In genomic region chr20:25270829-25271251, GRCh38 we compare ENCODE assay signal across 13 cellular contexts. TPM values are rescaled to one million over a fixed set of nuclear protein-coding genes. Genes with fewer than 3 reads are reported as not detected.
DNase-seq lines count a peak whose midpoint lies in the region; TF ChIP-seq lines count a peak whose summit lies in the region.
"Had no signal": no experiment of that assay in that cellular context is flagged by ENCODE, and none has a peak within 500 bp of the region (broad histone marks: within the 10 kb centered on the region; RNA-seq: fewer than 3 reads in every experiment).

No MANE protein-coding gene starts in this region.

- H3K4me3 Mint-ChIP-seq in osteocyte (ENCODE audit: unreplicated experiment) (no peak overlapping the region), MCF 10A (ENCODE audit: unreplicated experiment) (no peak overlapping the region)
- H3K4me3 Mint-ChIP-seq: mesothelial cell of epicardium; stimulated activated effector memory CD8-positive, alpha-beta T cell treated with anti-CD3 and anti-CD28 coated beads, Interleukin-12 subunit alpha, Interleukin-12 subunit beta, amount 100 ng/mL, for 72 hours had no signal

- H3K27ac Mint-ChIP-seq in osteocyte (ENCODE audit: unreplicated experiment), result no peak overlapping the region
- H3K27ac Mint-ChIP-seq in MCF 10A (ENCODE audit: low read depth, unreplicated experiment), result no peak overlapping the region
- H3K27ac Mint-ChIP-seq: mesothelial cell of epicardium; stimulated activated effector memory CD8-positive, alpha-beta T cell treated with anti-CD3 and anti-CD28 coated beads, Interleukin-12 subunit alpha, Interleukin-12 subunit beta, amount 100 ng/mL, for 72 hours had no signal

- no peak overlapping the region for H3K4me3 ChIP-seq in colonic mucosa
- H3K4me3 ChIP-seq: BLaER1, coronary artery had no signal

- H3K9me3 ChIP-seq in colonic mucosa, result no peaks in the 10 kb centered on the region
- H3K9me3 ChIP-seq: BLaER1 had no signal

- H3K27ac ChIP-seq in colonic mucosa, result no peak overlapping the region
- H3K27ac ChIP-seq: BLaER1, coronary artery had no signal

- H3K27me3 Mint-ChIP-seq in osteocyte (ENCODE audit: unreplicated experiment) (no peaks in the 10 kb centered on the region), MCF 10A (ENCODE audit: insufficient read depth, unreplicated experiment) (no peaks in the 10 kb centered on the region)

- H3K9me3 Mint-ChIP-seq in osteocyte (ENCODE audit: unreplicated experiment) (no peaks in the 10 kb centered on the region), MCF 10A (ENCODE audit: unreplicated experiment) (no peaks in the 10 kb centered on the region)
- H3K9me3 Mint-ChIP-seq: mesothelial cell of epicardium; stimulated activated effector memory CD8-positive, alpha-beta T cell treated with anti-CD3 and anti-CD28 coated beads, Interleukin-12 subunit alpha, Interleukin-12 subunit beta, amount 100 ng/mL, for 72 hours had no signal

- peaks cover 62% of the 10 kb centered on the region for H3K36me3 Mint-ChIP-seq in osteocyte (ENCODE audit: unreplicated experiment)
- peaks cover 97% of the 10 kb centered on the region for H3K36me3 Mint-ChIP-seq in MCF 10A (ENCODE audit: insufficient read depth, unreplicated experiment)

- H3K36me3 ChIP-seq in colonic mucosa, result peaks cover 20% of the 10 kb centered on the region

- POLR2A ChIA-PET in MCF 10A (lab: Yijun Ruan, JAX), result no interaction called here

- DNase-seq in DMS 273 (lab: John Stamatoyannopoulos, UW; ENCODE audit: unreplicated experiment), result peak; percentile 63
- peak; percentile 93 for DNase-seq in NCI-H146 treated with DMSO at 0.1 percent for 48 hours (lab: John Stamatoyannopoulos, UW; ENCODE audit: unreplicated experiment)
- peak; percentile 15 for DNase-seq in colonic mucosa
- DNase-seq in osteocyte (ENCODE audit: extremely low spot score, unreplicated experiment), result peak; percentile 51
- DNase-seq in NCI-H226, result no peak
- DNase-seq in NCI-H187 treated with DMSO at 0.1 percent for 48 hours (lab: John Stamatoyannopoulos, UW), result no peak
- DNase-seq in anterior cingulate cortex (lab: John Stamatoyannopoulos, UW), result no peak
- no peak for DNase-seq in MCF 10A (ENCODE audit: unreplicated experiment)
- DNase-seq: NCI-H524 treated with DMSO at 0.1 percent for 48 hours had no signal

- H3K4me1 Mint-ChIP-seq in osteocyte (ENCODE audit: unreplicated experiment), result no peaks in the 10 kb centered on the region
- H3K4me1 Mint-ChIP-seq in MCF 10A (ENCODE audit: insufficient read depth, unreplicated experiment), result peaks cover 7% of the 10 kb centered on the region
- H3K4me1 Mint-ChIP-seq: mesothelial cell of epicardium; stimulated activated effector memory CD8-positive, alpha-beta T cell treated with anti-CD3 and anti-CD28 coated beads, Interleukin-12 subunit alpha, Interleukin-12 subunit beta, amount 100 ng/mL, for 72 hours had no signal

- intact Hi-C loops in colonic mucosa (cut with DNase I), result loop anchor here (10.0 kb wide), 1 partner anchor 276 kb away; the partner anchor contains the start of gene APMAP
- intact Hi-C loops in MCF 10A (cut with micrococcal nuclease), result no loop called here

- H3K27me3 ChIP-seq in colonic mucosa, result no peaks in the 10 kb centered on the region
- H3K27me3 ChIP-seq: BLaER1 had no signal

- no peaks in the 10 kb centered on the region for H3K4me1 ChIP-seq in colonic mucosa

- CTCF ChIA-PET in MCF 10A (lab: Yijun Ruan, JAX), result interaction anchor here (0.9 kb wide), 1 partner anchor 16 kb away, joined by 3 read pairs; no protein-coding TSS in a partner anchor

- TF ChIP-seq CTCF in colonic mucosa (IDR thresholded peaks at IDR 0.05), result no peak
- TF ChIP-seq CTCF in osteocyte (IDR thresholded peaks at IDR 0.05), result no peak
- no peak for TF ChIP-seq CTCF in MCF 10A (IDR thresholded peaks at IDR 0.05; ENCODE audit: unreplicated experiment)

- no TSS peak for BruUV-seq in MCF 10A (replicated peaks; lab: Mats Ljungman, UMichigan)

- no peak overlapping the region for H3K9ac ChIP-seq in colonic mucosa (ENCODE audit: low read depth in 2 of 2, low read length in 2 of 2)
- H3K9ac ChIP-seq: BLaER1 had no signal

RNA-seq across cellular contexts. Expression of gene PYGB, which starts 23.0 kb away (rescaled TPM):
- total RNA-seq in colonic mucosa (100 to 1,000 TPM; 211 to 295 TPM), osteocyte (234 and 251 TPM in 2 replicates), MCF 10A (2022) (375 and 435 TPM in 2 replicates)

Comparison
In these comparisons a context has a peak if more than half of its experiments do, and no peak if none do; other contexts are left out.
1. DNase-seq: peak in DMS 273 (single experiment), NCI-H146 treated with DMSO at 0.1 percent for 48 hours (single experiment), colonic mucosa (single experiment) and osteocyte (single experiment); none in NCI-H226 (single experiment), NCI-H187 treated with DMSO at 0.1 percent for 48 hours (single experiment), anterior cingulate cortex (0 of 58) and MCF 10A (single experiment).